In the genomic region with DNA sequence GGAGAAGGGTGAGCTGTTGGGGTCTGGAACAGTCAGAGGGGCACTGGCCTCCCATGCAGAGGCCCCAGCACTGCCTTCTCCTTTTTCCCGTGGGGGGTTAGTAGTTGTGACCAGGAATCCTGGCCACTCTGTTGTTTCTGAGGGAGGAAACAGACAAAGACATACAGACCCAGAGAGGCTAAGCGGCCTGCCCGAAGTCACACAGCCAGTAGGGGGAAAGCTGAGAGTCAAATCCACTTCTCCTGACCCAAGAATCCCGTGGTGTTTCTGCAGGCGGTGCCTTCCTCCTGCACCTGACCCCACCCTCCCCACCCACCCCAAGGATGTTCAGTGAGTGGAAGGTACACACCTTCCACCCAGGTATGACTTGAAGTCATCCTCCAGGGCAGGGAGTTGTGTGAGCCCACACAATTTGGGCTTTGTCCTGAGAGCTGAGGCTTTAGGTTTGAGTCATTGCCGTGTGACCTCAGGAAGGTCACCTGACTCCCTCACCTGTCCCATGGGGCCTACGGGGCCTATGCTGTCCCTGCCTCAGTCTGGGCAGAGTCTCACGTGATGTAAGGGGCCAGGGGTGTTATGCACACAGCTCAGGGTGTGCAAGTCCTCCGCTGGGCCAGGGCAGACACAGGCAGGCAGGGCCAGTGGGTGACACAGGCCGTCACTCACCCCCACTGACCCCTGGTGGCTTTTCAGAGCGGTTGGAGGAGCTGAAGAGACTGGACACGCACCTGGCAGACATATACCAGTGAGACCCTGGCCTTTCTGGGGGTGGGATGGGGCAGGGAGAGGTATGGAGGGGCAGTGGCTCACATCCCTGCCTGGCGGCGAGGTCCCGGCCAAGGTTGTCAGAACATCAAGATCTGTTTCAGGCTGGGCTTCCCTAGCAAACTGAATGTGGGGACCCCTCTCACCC, we compare ENCODE assay signal across 1 cellular context.
TF ChIP-seq lines count a peak whose summit lies in the region.

No MANE protein-coding gene starts in this region.

TF ChIP-seq in endothelial cell of umbilical vein, 7 proteins besides CTCF, POLR2A, EP300 and RAD21 (continued from another document):
- TF ChIP-seq, protein P1, sequence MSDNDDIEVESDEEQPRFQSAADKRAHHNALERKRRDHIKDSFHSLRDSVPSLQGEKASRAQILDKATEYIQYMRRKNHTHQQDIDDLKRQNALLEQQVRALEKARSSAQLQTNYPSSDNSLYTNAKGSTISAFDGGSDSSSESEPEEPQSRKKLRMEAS (IDR thresholded peaks at IDR 0.05; ENCODE audit: insufficient read depth, insufficient read length): no peak
- TF ChIP-seq POLR2AphosphoS5 (IDR thresholded peaks at IDR 0.05; ENCODE audit: insufficient read depth, low read depth, low read length): no peak
- TF ChIP-seq JUN (IDR thresholded peaks at IDR 0.05; ENCODE audit: borderline replicate concordance, insufficient read depth, insufficient read length, low read depth): no peak
- TF ChIP-seq EZH2 (IDR thresholded peaks at IDR 0.05; ENCODE audit: borderline replicate concordance, low read depth, low read length, severe bottlenecking): no peak
- no peak for TF ChIP-seq MYC (IDR thresholded peaks at IDR 0.05; ENCODE audit: low read depth, low read length)
- TF ChIP-seq GATA2 (IDR thresholded peaks at IDR 0.05; ENCODE audit: insufficient read depth, insufficient read length, low read depth, low read length): no peak
TF ChIP-seq in endothelial cell of umbilical vein: peak in this region for 0.
